8 cellular contexts compared by ENCODE assay signal in the genomic region with DNA sequence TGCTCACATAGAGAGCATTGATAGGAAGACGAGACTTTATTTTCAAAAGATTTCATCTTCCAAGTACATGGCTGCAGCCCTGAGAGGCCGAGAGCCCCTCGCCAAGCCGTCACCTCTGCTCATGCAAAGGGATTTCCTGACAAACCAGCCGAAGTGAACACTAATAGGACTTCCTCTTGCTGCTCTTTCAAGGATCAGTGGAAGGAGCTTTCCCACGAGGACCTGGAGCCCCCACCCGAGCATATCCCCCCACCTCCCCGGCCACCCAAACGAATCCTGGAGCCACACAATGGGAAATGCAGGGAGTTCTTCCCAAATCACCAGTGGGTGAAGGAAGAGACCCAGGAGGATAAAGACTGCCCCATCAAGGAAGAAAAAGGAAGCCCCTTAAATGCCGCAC.
"Had no signal": no experiment of that assay in that cellular context is flagged by ENCODE, and none has a peak within 500 bp of the region (broad histone marks: within the 10 kb centered on the region; RNA-seq: fewer than 3 reads in every experiment).

No MANE protein-coding gene starts in this region.

- H3K9me3 ChIP-seq: gastroesophageal sphincter, left lung, prostate gland had no signal

- H2AFZ ChIP-seq: hepatocyte had no signal

- H3K79me2 ChIP-seq: hepatocyte had no signal

- H3K4me2 ChIP-seq: hepatocyte had no signal

- H3K27ac ChIP-seq: gastroesophageal sphincter, hepatocyte, left lung, prostate gland, WERI-Rb-1 had no signal

- DNase-seq: left lung had no signal

- H3K4me3 ChIP-seq: gastroesophageal sphincter, hepatocyte, left lung, prostate gland had no signal

- H3K27me3 ChIP-seq: gastroesophageal sphincter, hepatocyte, left lung had no signal

- FAIRE-seq: astrocyte, bronchial epithelial cell, kidney had no signal
